ENCODE assay signal across 22 cellular contexts in the genomic region with DNA sequence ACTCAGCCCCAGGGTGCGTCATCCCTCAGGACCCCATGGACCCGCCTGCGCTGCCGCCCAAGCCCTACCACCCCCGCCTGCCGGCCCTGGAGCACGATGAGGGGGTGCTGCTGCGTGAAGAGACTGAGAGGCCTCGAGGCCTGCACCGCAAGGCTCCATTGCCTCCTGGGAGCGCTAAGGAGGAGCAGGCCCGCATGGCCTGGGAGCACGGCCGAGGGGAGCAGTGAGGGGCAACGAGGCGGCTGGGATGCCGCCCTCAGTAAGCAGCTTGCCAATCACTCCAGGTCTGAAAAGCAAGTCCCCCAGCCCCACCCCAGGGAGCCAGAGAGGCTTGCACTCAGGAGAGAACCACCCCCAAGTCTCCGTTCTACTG.
"Had no signal": no experiment of that assay in that cellular context is flagged by ENCODE, and none has a peak within 500 bp of the region (broad histone marks: within the 10 kb centered on the region; RNA-seq: fewer than 3 reads in every experiment).

No MANE protein-coding gene starts in this region.

- DNase-seq: Kasumi-1, MM.1S, NCI-H1092 treated with DMSO at 0.1 percent for 48 hours, NCI-H1436, NCI-H187, NCI-H2029, NCI-H2081 treated with DMSO at 0.1 percent for 48 hours, NCI-H2171, NCI-H226, NCI-H446, NCI-H510A, NCI-H524 treated with DMSO at 0.1 percent for 48 hours, NCI-H69, NCI-H774, RPMI8226, SHP77 treated with DMSO at 0.1 percent for 48 hours, SJCRH30 had no signal

- H3K9me3 Mint-ChIP-seq: IgD-negative memory B cell had no signal

- H3K9me3 ChIP-seq: SJCRH30 had no signal

- H3K36me3 ChIP-seq: SJCRH30 had no signal

- H3K4me2 ChIP-seq: KMS-11 had no signal

- ATAC-seq: K562, SK-N-SH treated with all-trans-retinoic acid at 6 μM for 48 hours had no signal

- H3K27ac ChIP-seq: HL-60, KMS-11, SJCRH30 had no signal

- H3K27me3 ChIP-seq: SJCRH30 had no signal

- H3K4me3 ChIP-seq: K562, SJCRH30 had no signal

- H3K9ac ChIP-seq: KMS-11 had no signal

- H3K27me3 Mint-ChIP-seq: IgD-negative memory B cell had no signal
